Comparison of ENCODE assay signal across 9 cellular contexts in genomic region chr2:26401739-26402541, GRCh38. TPM values are rescaled to one million over a fixed set of nuclear protein-coding genes. Genes with fewer than 3 reads are reported as not detected.
DNase-seq lines count a peak whose midpoint lies in the region; ATAC-seq, FAIRE-seq and TF ChIP-seq lines count a peak whose summit lies in the region.
"Had no signal": no experiment of that assay in that cellular context is flagged by ENCODE, and none has a peak within 500 bp of the region (broad histone marks: within the 10 kb centered on the region; RNA-seq: fewer than 3 reads in every experiment).

TSS of gene DRC1 (plus strand) at chr2:26401920. CDS start at chr2:26401990, 70 bp downstream.

- TF ChIP-seq EP300 in K562 (IDR thresholded peaks at IDR 0.05; ENCODE audit: low read length), result no peak

- WGBS in K562 (ENCODE audit: insufficient coverage, low coverage, missing lambda C conversion rate), result 92% methylated on average over 24 of the region's 63 CpGs

- H3K79me2 ChIP-seq in K562 (ENCODE audit: control insufficient read depth, insufficient read depth, low read length), result no peaks in the 10 kb centered on the region

- POLR2A ChIA-PET in K562 (lab: Yijun Ruan, JAX), result interaction anchor here (0.6 kb wide), 1 partner anchor 86 kb away, joined by 3 read pairs; no protein-coding TSS in a partner anchor

- H4K20me1 ChIP-seq in K562 (replicated peaks; ENCODE audit: control insufficient read depth, insufficient read depth, low read length), result no peaks in the 10 kb centered on the region

- intact Hi-C loops in K562 (cut with micrococcal nuclease), result no loop called here

- TF ChIP-seq RAD21 in K562 (CRISPR knock-in tag; conservative IDR thresholded peaks at IDR 0.05 in 1 of 2, IDR thresholded peaks at IDR 0.05 in 1 of 2), result no peak

- in situ Hi-C loops in K562 (cut with MboI), result no loop called here

- ATAC-seq in K562 (no peak), GM21367 (IDR thresholded peaks at IDR 0.05; ENCODE audit: unreplicated experiment) (no peak), GM19452 (IDR thresholded peaks at IDR 0.05; ENCODE audit: unreplicated experiment) (no peak)

- CTCF ChIA-PET in K562 (lab: Yijun Ruan, JAX; ENCODE audit: low intra/inter-chr PET ratio), result no interaction called here

- FAIRE-seq in K562 (lab: Jason Lieb, UNC), result no peak
- FAIRE-seq: A204.1 had no signal

- no peaks in the 10 kb centered on the region for H3K27me3 ChIP-seq in K562 (ENCODE audit: control insufficient read depth in 2 of 2, insufficient read depth in 2 of 2, low read length in 2 of 2)
- no peaks in the 10 kb centered on the region for H3K27me3 ChIP-seq in rectal smooth muscle tissue (ENCODE audit: control insufficient read depth, insufficient read depth, low read length)

- H3K4me3 ChIP-seq in K562 (no peak within 1 kb of the TSS), rectal smooth muscle tissue (ENCODE audit: low read length) (peak within 1 kb of the TSS; percentile 36)

- DNase-seq in NCI-H2081 (lab: John Stamatoyannopoulos, UW), result peak; percentile 49 to 54
- DNase-seq in NCI-H2081 treated with DMSO at 0.1 percent for 48 hours (lab: John Stamatoyannopoulos, UW), result no peak
- peak; percentile 43 for DNase-seq in NCI-H2107 (lab: John Stamatoyannopoulos, UW)
- no peak for DNase-seq in K562 (ENCODE audit: extremely low read depth in 1 of 4, low spot score in 3 of 4)
- DNase-seq in hippocampal formation (lab: John Stamatoyannopoulos, UW), result peak; percentile 33 to 52

- no TSS peak for BruUV-seq in K562 (replicated peaks; lab: Mats Ljungman, UMichigan)

- H3K9me1 ChIP-seq in K562 (ENCODE audit: control insufficient read depth, insufficient read depth, low read length), result no peaks in the 10 kb centered on the region

- no peaks in the 10 kb centered on the region for H3K9me3 ChIP-seq in K562 (replicated peaks; ENCODE audit: control insufficient read depth, insufficient read depth, low read depth, low read length)

- H3K27ac ChIP-seq in K562 (ENCODE audit: extremely low read depth, low read depth, low read length), result no peak within 1 kb of the TSS
- no peak within 1 kb of the TSS for H3K27ac ChIP-seq in rectal smooth muscle tissue (ENCODE audit: low read depth, low read length)

- H3K36me3 ChIP-seq in K562 (ENCODE audit: control insufficient read depth, insufficient read depth, low read length), result no peaks in the 10 kb centered on the region
- H3K36me3 ChIP-seq in rectal smooth muscle tissue (ENCODE audit: control insufficient read depth, insufficient read depth, low read length), result no peaks in the 10 kb centered on the region

- H3K4me1 ChIP-seq in K562 (replicated peaks in 1 of 2; ENCODE audit: control insufficient read depth in 2 of 2, insufficient read depth in 2 of 2, low read length in 2 of 2) (peaks cover 2 to 4% of the 10 kb centered on the region in 2 experiments; a peak in 2 of 5 replicates), rectal smooth muscle tissue (ENCODE audit: control insufficient read depth, insufficient read depth, low read length) (no peaks in the 10 kb centered on the region)

- no peak for TF ChIP-seq POLR2A in K562 (conservative IDR thresholded peaks at IDR 0.05)

- no peak for TF ChIP-seq CTCF in K562 (IDR thresholded peaks at IDR 0.05 in 2 of 3, conservative IDR thresholded peaks at IDR 0.05 in 1 of 3; ENCODE audit: insufficient read depth in 2 of 3, low read depth in 1 of 3, low read length in 3 of 3)

- no peak within 1 kb of the TSS for H2AFZ ChIP-seq in K562 (ENCODE audit: low read depth, low read length)

- H3K9ac ChIP-seq in K562 (ENCODE audit: insufficient read depth in 1 of 2, low read depth in 2 of 2, low read length in 2 of 2), result no peak within 1 kb of the TSS
- H3K9ac ChIP-seq in rectal smooth muscle tissue (ENCODE audit: low read length), result no peak within 1 kb of the TSS

- H3K4me2 ChIP-seq in K562 (ENCODE audit: insufficient read depth, low read length), result no peak within 1 kb of the TSS

TF ChIP-seq in K562, 482 proteins besides CTCF, POLR2A, EP300 and RAD21:
- TF ChIP-seq ZC3H11A (IDR thresholded peaks at IDR 0.05; ENCODE audit: low read depth, low read length) (no peak), ZBTB1 (CRISPR knock-in tag; IDR thresholded peaks at IDR 0.05; ENCODE audit: borderline replicate concordance, low read depth) (no peak), ZBTB33 (CRISPR knock-in tag; IDR thresholded peaks at IDR 0.05) (peak; percentile 95), POLR2G (IDR thresholded peaks at IDR 0.05; ENCODE audit: low read depth, low read length) (peak; percentile 53), ZFX (CRISPR knock-in tag; IDR thresholded peaks at IDR 0.05) (no peak), ZNF830 (CRISPR knock-in tag; IDR thresholded peaks at IDR 0.05) (no peak)

RNA-seq across cellular contexts. Expression of gene DRC1, which starts in this region (rescaled TPM):
- total RNA-seq in K562 (2011; cell fraction: chromatin; rRNA removed; ENCODE audit: low replicate concordance), result 0.35 TPM in 1 of 2 replicates, not detected in the other
- total RNA-seq in K562 (2011; cell fraction: nucleolus; rRNA removed), result not detected in 2 replicates
- not detected in 2 replicates for total RNA-seq in K562 (2011; cell fraction: nucleoplasm; rRNA removed)
- total RNA-seq in K562 (2014; rRNA removed) (not detected in 2 replicates), K562 (2014; rRNA removed; fragmentation: Illumina TruSeq; extraction: Trizol) (0.07 TPM in 1 of 2 replicates, not detected in the other), K562 (2015; rRNA removed; fragmentation: Illumina TruSeq; extraction: Trizol) (not detected in 2 replicates), K562 (2021) (not detected in 2 replicates)
- polyA plus RNA-seq in K562 (2011; rRNA removed) (0.10 TPM in 1 of 2 replicates, not detected in the other), K562 (2014; fragmentation: Illumina TruSeq; extraction: Trizol) (0.06 TPM in 1 of 2 replicates, not detected in the other), K562 (2014; fragmentation: Nextera tagmentation; extraction: Ambion mirVana) (not detected), K562 (2014; rRNA removed) (not detected in 2 replicates)
- polyA plus RNA-seq in K562 (2011; cell fraction: cytosol; rRNA removed), result not detected in 2 replicates
- polyA plus RNA-seq in K562 (2011; cell fraction: nucleus; rRNA removed), result 0.18 TPM in 1 of 2 replicates, not detected in the other
- polyA plus RNA-seq in K562 (2012), result not detected in 2 replicates
- polyA minus RNA-seq in K562 (2011; rRNA and poly(A)+ RNA removed), result not detected in 2 replicates
- polyA minus RNA-seq in K562 (2011; cell fraction: cytosol; rRNA and poly(A)+ RNA removed), result not detected in 2 replicates
- polyA minus RNA-seq in K562 (2011; cell fraction: nucleus; rRNA and poly(A)+ RNA removed), result not detected in 2 replicates

Comparison
In these comparisons a context has a peak if more than half of its experiments do, and no peak if none do; other contexts are left out.
1. DNase-seq: peak in NCI-H2081 (2 of 2), NCI-H2107 (single experiment) and hippocampal formation (2 of 2); none in NCI-H2081 treated with DMSO at 0.1 percent for 48 hours (single experiment) and K562 (0 of 4).